In the genomic region with DNA sequence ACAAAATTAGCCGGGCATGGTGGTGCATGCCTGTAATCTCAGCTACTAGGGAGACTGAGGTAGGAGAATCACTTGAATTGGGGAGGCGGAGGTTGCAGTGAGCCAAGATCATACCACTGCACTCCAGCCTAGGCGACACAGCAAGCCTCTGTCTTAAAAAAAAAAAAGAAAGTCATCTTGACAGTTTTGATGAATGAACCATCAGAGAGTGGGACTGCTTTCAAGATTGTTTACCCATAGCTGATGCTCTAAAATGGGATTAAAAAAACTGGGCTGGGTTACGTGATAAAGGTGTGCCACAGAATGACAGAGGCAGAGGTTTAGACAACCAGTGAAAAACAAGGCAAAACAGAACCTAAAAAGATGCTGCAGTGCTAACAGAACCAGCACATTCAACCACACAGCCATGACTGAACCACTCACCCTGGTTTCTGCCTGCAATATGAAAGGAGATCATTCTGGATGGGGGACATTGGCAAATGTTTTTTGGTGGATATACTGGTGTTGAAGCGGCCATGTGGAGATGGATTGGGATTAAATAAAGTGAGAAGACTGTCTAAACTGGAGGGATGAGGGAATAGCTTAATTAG, we compare ENCODE assay signal across 1 cellular context.
TF ChIP-seq lines count a peak whose summit lies in the region.

No MANE protein-coding gene starts in this region.

TF ChIP-seq in GM12891, 5 proteins besides CTCF, POLR2A, EP300 and RAD21:
- no peak for TF ChIP-seq POLR2AphosphoS5 (IDR thresholded peaks at IDR 0.05; ENCODE audit: low read depth, low read length)
- no peak for TF ChIP-seq POU2F2 (IDR thresholded peaks at IDR 0.05; ENCODE audit: low read depth, low read length)
- no peak for TF ChIP-seq TAF1 (IDR thresholded peaks at IDR 0.05; ENCODE audit: low read depth, low read length)
- no peak for TF ChIP-seq PAX5 (IDR thresholded peaks at IDR 0.05; ENCODE audit: insufficient read depth, low read length, severe bottlenecking)
- no peak for TF ChIP-seq SPI1 (IDR thresholded peaks at IDR 0.05; ENCODE audit: low read depth, low read length)
